In genomic region chr6:18388942-18389341, GRCh38 we compare ENCODE assay signal across 7 cellular contexts. TPM values are rescaled to one million over a fixed set of nuclear protein-coding genes. Genes with fewer than 3 reads are reported as not detected.
DNase-seq lines count a peak whose midpoint lies in the region; ATAC-seq and TF ChIP-seq lines count a peak whose summit lies in the region.

No MANE protein-coding gene starts in this region.

- no peak for TF ChIP-seq EP300 in suprapubic skin (IDR thresholded peaks at IDR 0.05)

- ATAC-seq in GM18511 (IDR thresholded peaks at IDR 0.05; ENCODE audit: unreplicated experiment), result no peak
- no peak for ATAC-seq in GM19395 (IDR thresholded peaks at IDR 0.05; ENCODE audit: unreplicated experiment)

- TF ChIP-seq CTCF in adrenal gland (IDR thresholded peaks at IDR 0.05) (no peak), suprapubic skin (IDR thresholded peaks at IDR 0.05) (no peak)

- H3K4me1 ChIP-seq in adrenal gland (replicated peaks in 1 of 2), result peaks cover 0 to 20% of the 10 kb centered on the region in 2 donors
- peaks cover 53% of the 10 kb centered on the region for H3K4me1 ChIP-seq in suprapubic skin

- no peaks in the 10 kb centered on the region for H3K36me3 ChIP-seq in adrenal gland (replicated peaks in 1 of 2)
- H3K36me3 ChIP-seq in suprapubic skin, result no peaks in the 10 kb centered on the region

- H3K27ac ChIP-seq in adrenal gland (peak overlapping the region in 3 of 5 donors; percentile 14 to 51 (median 44)), layer of hippocampus (ENCODE audit: low read depth, low read length) (peak overlapping the region; percentile 5), suprapubic skin (peak overlapping the region; percentile 93)

- H3K9me3 ChIP-seq in adrenal gland (replicated peaks in 1 of 3) (no peaks in the 10 kb centered on the region), suprapubic skin (no peaks in the 10 kb centered on the region)

- H3K4me3 ChIP-seq in adrenal gland, result peak overlapping the region in 1 of 4 donors; percentile 63
- H3K4me3 ChIP-seq in suprapubic skin, result peak overlapping the region; percentile 61

- intact Hi-C loops in adrenal gland (cut with DNase I), result no loop called here

- peaks cover under 1% of the 10 kb centered on the region for H3K27me3 ChIP-seq in adrenal gland
- H3K27me3 ChIP-seq in layer of hippocampus (ENCODE audit: control insufficient read depth, insufficient read depth, low read length), result no peaks in the 10 kb centered on the region
- H3K27me3 ChIP-seq in suprapubic skin, result no peaks in the 10 kb centered on the region

- DNase-seq in HT1080 (ENCODE audit: low read depth), result peak; percentile 53
- no peak for DNase-seq in adrenal gland
- DNase-seq in suprapubic skin (ENCODE audit: low spot score in 2 of 2), result no peak
- DNase-seq in NOMO-1 (lab: John Stamatoyannopoulos, UW; ENCODE audit: unreplicated experiment in 2 of 2), result no peak

- TF ChIP-seq POLR2A in adrenal gland (IDR thresholded peaks at IDR 0.05) (no peak), suprapubic skin (IDR thresholded peaks at IDR 0.05) (no peak)

- WGBS in adrenal gland, 4 donors, result 53 to 66% (median 56%) methylated on average over 1 of the region's 1 CpG
- WGBS in suprapubic skin, result 19% methylated on average over 1 of the region's 1 CpG

RNA-seq across cellular contexts. Expression of gene RNF144B, which starts 1.8 kb away (rescaled TPM):
- total RNA-seq in HT1080 (2014; rRNA removed; shearing (Covaris generic)), result 1.1 and 1.3 TPM in 2 replicates
- 2.7 and 6.6 TPM in 2 replicates for polyA plus RNA-seq in HT1080 (2015; cell fraction: cytosol; rRNA removed)
- 3.0 and 3.4 TPM in 2 replicates for polyA plus RNA-seq in HT1080 (2015; cell fraction: nucleus; rRNA removed)
- total RNA-seq in adrenal gland (10 to 100 TPM in 1 of 8 donors, 1 to 10 TPM in 7; 3.2 to 11.0 (median 8.4) TPM), suprapubic skin (10 to 100 TPM; 27.8 to 48.4 (median 38.7) TPM)
- 1 to 10 TPM; 1.9 to 2.4 (median 2.4) TPM for polyA plus RNA-seq in adrenal gland

Comparison
In these comparisons a context has a peak if more than half of its experiments do, and no peak if none do; other contexts are left out.
1. H3K27ac ChIP-seq: peak in every context shown above with its lines; median percentile 93 in suprapubic skin; 44 in adrenal gland; 5 in layer of hippocampus.